ENCODE assay signal across 8 cellular contexts in the genomic region with DNA sequence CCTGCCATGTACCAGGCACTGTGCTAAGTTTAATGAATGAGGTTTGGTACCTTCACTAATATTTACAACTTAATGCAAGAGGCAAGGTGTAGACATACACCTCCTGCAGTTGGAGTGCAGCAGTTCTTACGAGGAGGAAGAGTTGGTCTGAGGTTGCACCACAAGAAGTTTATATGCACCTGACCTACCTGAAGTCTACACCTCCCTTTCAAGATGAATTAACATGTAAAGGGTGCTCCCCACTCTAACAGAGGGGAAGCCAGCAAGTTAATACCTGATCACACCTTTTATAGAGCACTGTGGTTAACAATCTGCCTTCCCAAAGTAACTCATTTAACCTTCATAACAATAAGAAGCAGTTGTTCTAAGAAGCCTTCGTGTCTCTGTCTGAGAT.
DNase-seq lines count a peak whose midpoint lies in the region; ATAC-seq and TF ChIP-seq lines count a peak whose summit lies in the region.

No MANE protein-coding gene starts in this region.

- H3K27ac ChIP-seq in skeletal muscle tissue (ENCODE audit: low read depth, low read length) (peak overlapping the region; percentile 86), OCI-LY7 (ENCODE audit: low read depth, low read length, poor library complexity, severe bottlenecking) (no peak overlapping the region)

- DNase-seq in Jurkat, Clone E6-1 (ENCODE audit: low read depth, low spot score), result no peak
- no peak for DNase-seq in effector memory CD8-positive, alpha-beta T cell
- no peak for DNase-seq in type B pancreatic cell (ENCODE audit: extremely low spot score, unreplicated experiment)
- no peak for DNase-seq in OCI-LY7 (ENCODE audit: low spot score)
- DNase-seq in superior temporal gyrus (ENCODE audit: extremely low spot score), result no peak
- DNase-seq in central memory CD4-positive, alpha-beta T cell, result no peak

- no peaks in the 10 kb centered on the region for H3K27me3 Mint-ChIP-seq in effector memory CD8-positive, alpha-beta T cell
- H3K27me3 Mint-ChIP-seq in type B pancreatic cell, result no peaks in the 10 kb centered on the region

- H3K36me3 Mint-ChIP-seq in effector memory CD8-positive, alpha-beta T cell (ENCODE audit: insufficient read depth), result peaks cover 4% of the 10 kb centered on the region
- peaks cover 4% of the 10 kb centered on the region for H3K36me3 Mint-ChIP-seq in type B pancreatic cell

- intact Hi-C loops in OCI-LY7 (cut with micrococcal nuclease; ENCODE audit: unreplicated experiment), result no loop called here

- H3K9me2 ChIP-seq in OCI-LY7 (ENCODE audit: insufficient read depth, low read length), result no peaks in the 10 kb centered on the region

- H3K27me3 ChIP-seq in skeletal muscle tissue (ENCODE audit: control insufficient read depth in 3 of 3, insufficient read depth in 3 of 3, low read length in 3 of 3), result no peaks in the 10 kb centered on the region

- H3K4me3 ChIP-seq in Jurkat, Clone E6-1 (ENCODE audit: low read length), result peak overlapping the region; percentile 83
- H3K4me3 ChIP-seq in skeletal muscle tissue (ENCODE audit: low read length in 3 of 3), result peak overlapping the region; percentile 90 to 95 (median 94)
- H3K4me3 ChIP-seq in OCI-LY7 (ENCODE audit: low read depth, low read length, poor library complexity, severe bottlenecking), result no peak overlapping the region

- no peaks in the 10 kb centered on the region for H3K36me3 ChIP-seq in skeletal muscle tissue (ENCODE audit: control insufficient read depth in 3 of 3, insufficient read depth in 3 of 3, low read length in 3 of 3)
- no peaks in the 10 kb centered on the region for H3K36me3 ChIP-seq in OCI-LY7 (ENCODE audit: insufficient read depth, low read length)

- H2AFZ ChIP-seq in OCI-LY7 (ENCODE audit: low read length), result no peak overlapping the region

- ATAC-seq in GM18907 (IDR thresholded peaks at IDR 0.05; ENCODE audit: unreplicated experiment), result peak; percentile 16
- peak; percentile 58 for ATAC-seq in effector memory CD8-positive, alpha-beta T cell (replicated peaks)

- no peaks in the 10 kb centered on the region for H3K9me3 Mint-ChIP-seq in effector memory CD8-positive, alpha-beta T cell
- peaks cover 4% of the 10 kb centered on the region for H3K9me3 Mint-ChIP-seq in type B pancreatic cell

- peak overlapping the region; percentile 93 to 100 for H3K4me3 Mint-ChIP-seq in effector memory CD8-positive, alpha-beta T cell
- H3K4me3 Mint-ChIP-seq in type B pancreatic cell, result no peak overlapping the region

- CTCF ChIA-PET in OCI-LY7 (lab: Charles Lee; ENCODE audit: unreplicated experiment), result no interaction called here

- H3K9ac ChIP-seq in skeletal muscle tissue (ENCODE audit: low read depth in 1 of 3, low read length in 3 of 3), result peak overlapping the region; percentile 91 to 93 (median 93)

- no peak for TF ChIP-seq CTCF in type B pancreatic cell (conservative IDR thresholded peaks at IDR 0.05)
- TF ChIP-seq CTCF in OCI-LY7 (conservative IDR thresholded peaks at IDR 0.05; ENCODE audit: low read length), result no peak

- peak overlapping the region; percentile 76 to 98 for H3K27ac Mint-ChIP-seq in effector memory CD8-positive, alpha-beta T cell
- H3K27ac Mint-ChIP-seq in type B pancreatic cell, result no peak overlapping the region

- H3K79me2 ChIP-seq in OCI-LY7 (ENCODE audit: insufficient read depth, low read depth, low read length), result no peaks in the 10 kb centered on the region

- H3K9me3 ChIP-seq in skeletal muscle tissue (ENCODE audit: control insufficient read depth in 3 of 3, low read length in 3 of 3), result no peaks in the 10 kb centered on the region
- peaks cover 13% of the 10 kb centered on the region for H3K9me3 ChIP-seq in OCI-LY7 (ENCODE audit: low read length)

- H3K4me1 ChIP-seq in skeletal muscle tissue (ENCODE audit: control insufficient read depth in 3 of 3, insufficient read depth in 3 of 3, low read length in 3 of 3) (peaks cover 19 to 22% (median 20%) of the 10 kb centered on the region in 3 donors), OCI-LY7 (ENCODE audit: insufficient read depth, low read length, poor library complexity, severe bottlenecking) (no peaks in the 10 kb centered on the region)

- no peaks in the 10 kb centered on the region for H4K20me1 ChIP-seq in OCI-LY7 (ENCODE audit: insufficient read depth, low read length)

- no peak overlapping the region for H3K4me2 ChIP-seq in OCI-LY7 (ENCODE audit: low read length)

- H3K4me1 Mint-ChIP-seq in effector memory CD8-positive, alpha-beta T cell (ENCODE audit: low read depth in 2 of 2), result peaks cover 21 to 22% of the 10 kb centered on the region in 2 donors
- H3K4me1 Mint-ChIP-seq in type B pancreatic cell (ENCODE audit: unreplicated experiment), result no peaks in the 10 kb centered on the region

- BruUV-seq in OCI-LY7 (replicated peaks; lab: Mats Ljungman, UMichigan), result no TSS peak

- POLR2A ChIA-PET in OCI-LY7 (lab: Charles Lee), result no interaction called here
